Comparison of ENCODE assay signal across 1 cellular context in the genomic region with DNA sequence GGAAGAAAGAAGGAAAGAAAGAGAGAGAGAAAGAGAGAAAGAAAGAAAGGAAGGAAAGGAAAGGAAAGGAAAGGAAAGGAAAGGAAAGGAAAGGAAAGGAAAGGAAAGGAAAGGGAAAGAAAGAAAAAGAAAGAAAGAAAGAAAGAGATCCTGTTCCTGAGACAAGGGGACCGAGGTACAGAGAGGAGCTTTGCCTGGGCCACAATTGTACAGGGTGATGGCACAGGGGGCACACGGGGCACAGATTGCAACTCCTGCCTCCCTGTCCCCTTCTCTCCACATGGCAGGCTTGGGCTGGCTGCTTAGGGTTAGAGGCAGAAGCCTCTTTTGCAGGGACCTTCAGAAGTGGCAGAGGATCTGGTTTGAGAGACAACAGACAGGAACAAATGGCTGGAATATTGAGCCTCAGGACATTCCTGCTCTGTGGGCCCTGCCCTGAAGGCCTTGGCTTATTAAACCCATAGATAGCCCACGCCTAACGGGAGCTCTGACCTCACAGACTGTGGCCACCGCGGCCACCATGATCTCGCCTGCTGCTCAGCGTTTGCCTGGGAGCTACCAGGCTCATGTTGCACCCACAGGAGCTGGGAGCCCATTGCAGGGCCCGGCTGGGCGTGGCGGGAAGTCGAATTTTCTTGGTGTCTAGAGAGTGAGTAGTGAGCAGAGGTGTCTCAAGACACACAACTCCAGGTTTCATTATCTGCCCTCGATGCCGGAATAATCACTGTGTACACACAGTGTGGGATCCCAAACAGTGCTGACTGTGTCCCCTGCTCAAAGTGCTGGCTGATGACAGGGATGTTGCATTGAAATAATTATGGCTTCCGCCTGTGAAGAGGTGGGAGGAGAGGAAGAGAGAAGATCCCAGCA.
TF ChIP-seq lines count a peak whose summit lies in the region.

No MANE protein-coding gene starts in this region.

TF ChIP-seq in HEK293, 187 proteins besides CTCF, POLR2A, EP300 and RAD21 (continued from another document):
- TF ChIP-seq, protein P1, sequence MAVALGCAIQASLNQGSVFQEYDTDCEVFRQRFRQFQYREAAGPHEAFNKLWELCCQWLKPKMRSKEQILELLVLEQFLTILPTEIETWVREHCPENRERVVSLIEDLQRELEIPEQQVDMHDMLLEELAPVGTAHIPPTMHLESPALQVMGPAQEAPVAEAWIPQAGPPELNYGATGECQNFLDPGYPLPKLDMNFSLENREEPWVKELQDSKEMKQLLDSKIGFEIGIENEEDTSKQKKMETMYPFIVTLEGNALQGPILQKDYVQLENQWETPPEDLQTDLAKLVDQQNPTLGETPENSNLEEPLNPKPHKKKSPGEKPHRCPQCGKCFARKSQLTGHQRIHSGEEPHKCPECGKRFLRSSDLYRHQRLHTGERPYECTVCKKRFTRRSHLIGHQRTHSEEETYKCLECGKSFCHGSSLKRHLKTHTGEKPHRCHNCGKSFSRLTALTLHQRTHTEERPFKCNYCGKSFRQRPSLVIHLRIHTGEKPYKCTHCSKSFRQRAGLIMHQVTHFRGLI (tag by site-specific recombination; IDR thresholded peaks at IDR 0.05), result 0 out of 2 replicates have a peak, but pooled peaks have one; percentile 37
- TF ChIP-seq ZNF354C (tag by site-specific recombination; IDR thresholded peaks at IDR 0.05; ENCODE audit: borderline replicate concordance, low read depth), result 0 out of 2 replicates have a peak, but pooled peaks have one; percentile 33
- no peak for TF ChIP-seq ZNF571 (tag by site-specific recombination; IDR thresholded peaks at IDR 0.05)
- TF ChIP-seq ZBTB8A (tag by site-specific recombination; IDR thresholded peaks at IDR 0.05), result 0 out of 2 replicates have a peak, but pooled peaks have one; percentile 15
- no peak for TF ChIP-seq ZBTB1 (tag by site-specific recombination; IDR thresholded peaks at IDR 0.05)
- peak; percentile 100 for TF ChIP-seq PRDM1 (tag by site-specific recombination; IDR thresholded peaks at IDR 0.05)
- TF ChIP-seq EGR2 (tag by site-specific recombination; IDR thresholded peaks at IDR 0.05; ENCODE audit: low read depth), result peak; percentile 72
- no peak for TF ChIP-seq ZNF777 (tag by site-specific recombination; IDR thresholded peaks at IDR 0.05; ENCODE audit: borderline replicate concordance)
- no peak for TF ChIP-seq MZF1 (tag by site-specific recombination; IDR thresholded peaks at IDR 0.05; ENCODE audit: borderline replicate concordance)
- TF ChIP-seq, protein P2, sequence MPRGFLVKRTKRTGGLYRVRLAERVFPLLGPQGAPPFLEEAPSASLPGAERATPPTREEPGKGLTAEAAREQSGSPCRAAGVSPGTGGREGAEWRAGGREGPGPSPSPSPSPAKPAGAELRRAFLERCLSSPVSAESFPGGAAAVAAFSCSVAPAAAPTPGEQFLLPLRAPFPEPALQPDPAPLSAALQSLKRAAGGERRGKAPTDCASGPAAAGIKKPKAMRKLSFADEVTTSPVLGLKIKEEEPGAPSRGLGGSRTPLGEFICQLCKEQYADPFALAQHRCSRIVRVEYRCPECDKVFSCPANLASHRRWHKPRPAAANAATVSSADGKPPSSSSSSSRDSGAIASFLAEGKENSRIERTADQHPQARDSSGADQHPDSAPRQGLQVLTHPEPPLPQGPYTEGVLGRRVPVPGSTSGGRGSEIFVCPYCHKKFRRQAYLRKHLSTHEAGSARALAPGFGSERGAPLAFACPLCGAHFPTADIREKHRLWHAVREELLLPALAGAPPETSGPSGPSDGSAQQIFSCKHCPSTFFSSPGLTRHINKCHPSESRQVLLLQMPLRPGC (tag by site-specific recombination; IDR thresholded peaks at IDR 0.05), result no peak
- no peak for TF ChIP-seq ZNF843 (tag by site-specific recombination; IDR thresholded peaks at IDR 0.05)
- TF ChIP-seq ZNF274 (IDR thresholded peaks at IDR 0.05; ENCODE audit: low read length), result no peak
- no peak for TF ChIP-seq ZNF274 (tag by site-specific recombination; IDR thresholded peaks at IDR 0.05; ENCODE audit: borderline replicate concordance)
- TF ChIP-seq ZNF670 (tag by site-specific recombination; IDR thresholded peaks at IDR 0.05; ENCODE audit: low read depth), result no peak
- TF ChIP-seq ZNF660 (tag by site-specific recombination; IDR thresholded peaks at IDR 0.05), result no peak
- no peak for TF ChIP-seq ZSCAN23 (tag by site-specific recombination; IDR thresholded peaks at IDR 0.05)
- TF ChIP-seq ZNF366 (tag by site-specific recombination; conservative IDR thresholded peaks at IDR 0.05), result peak; percentile 90
- no peak for TF ChIP-seq ZNF544 (tag by site-specific recombination; IDR thresholded peaks at IDR 0.05)
- TF ChIP-seq RBAK (tag by site-specific recombination; IDR thresholded peaks at IDR 0.05), result no peak
- peak; percentile 42; the same call in 1 of the 2 replicates for TF ChIP-seq ZXDB (tag by site-specific recombination; IDR thresholded peaks at IDR 0.05)
- peak; percentile 98 for TF ChIP-seq OSR2 (tag by site-specific recombination; IDR thresholded peaks at IDR 0.05)
- TF ChIP-seq ZIC2 (tag by site-specific recombination; IDR thresholded peaks at IDR 0.05), result peak; percentile 85
- TF ChIP-seq, protein P3, sequence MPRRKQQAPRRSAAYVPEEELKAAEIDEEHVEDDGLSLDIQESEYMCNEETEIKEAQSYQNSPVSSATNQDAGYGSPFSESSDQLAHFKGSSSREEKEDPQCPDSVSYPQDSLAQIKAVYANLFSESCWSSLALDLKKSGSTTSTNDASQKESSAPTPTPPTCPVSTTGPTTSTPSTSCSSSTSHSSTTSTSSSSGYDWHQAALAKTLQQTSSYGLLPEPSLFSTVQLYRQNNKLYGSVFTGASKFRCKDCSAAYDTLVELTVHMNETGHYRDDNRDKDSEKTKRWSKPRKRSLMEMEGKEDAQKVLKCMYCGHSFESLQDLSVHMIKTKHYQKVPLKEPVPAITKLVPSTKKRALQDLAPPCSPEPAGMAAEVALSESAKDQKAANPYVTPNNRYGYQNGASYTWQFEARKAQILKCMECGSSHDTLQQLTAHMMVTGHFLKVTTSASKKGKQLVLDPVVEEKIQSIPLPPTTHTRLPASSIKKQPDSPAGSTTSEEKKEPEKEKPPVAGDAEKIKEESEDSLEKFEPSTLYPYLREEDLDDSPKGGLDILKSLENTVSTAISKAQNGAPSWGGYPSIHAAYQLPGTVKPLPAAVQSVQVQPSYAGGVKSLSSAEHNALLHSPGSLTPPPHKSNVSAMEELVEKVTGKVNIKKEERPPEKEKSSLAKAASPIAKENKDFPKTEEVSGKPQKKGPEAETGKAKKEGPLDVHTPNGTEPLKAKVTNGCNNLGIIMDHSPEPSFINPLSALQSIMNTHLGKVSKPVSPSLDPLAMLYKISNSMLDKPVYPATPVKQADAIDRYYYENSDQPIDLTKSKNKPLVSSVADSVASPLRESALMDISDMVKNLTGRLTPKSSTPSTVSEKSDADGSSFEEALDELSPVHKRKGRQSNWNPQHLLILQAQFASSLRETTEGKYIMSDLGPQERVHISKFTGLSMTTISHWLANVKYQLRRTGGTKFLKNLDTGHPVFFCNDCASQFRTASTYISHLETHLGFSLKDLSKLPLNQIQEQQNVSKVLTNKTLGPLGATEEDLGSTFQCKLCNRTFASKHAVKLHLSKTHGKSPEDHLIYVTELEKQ (tag by site-specific recombination; IDR thresholded peaks at IDR 0.05; ENCODE audit: borderline replicate concordance), result no peak
TF ChIP-seq in HEK293: peak in this region for 26.
